In genomic region chr21:15514073-15514946, GRCh38 we compare ENCODE assay signal across 8 cellular contexts.
DNase-seq lines count a peak whose midpoint lies in the region; ATAC-seq and TF ChIP-seq lines count a peak whose summit lies in the region.

No MANE protein-coding gene starts in this region.

- in situ Hi-C loops in GM23248 (cut with MboI), result no loop called here

- H4K8ac ChIP-seq in neuronal stem cell (ENCODE audit: low read depth, low read length), result no peak overlapping the region

- H3K4me3 ChIP-seq in tibial artery (no peak overlapping the region), GM23248 (no peak overlapping the region), neuronal stem cell (ENCODE audit: low read length in 2 of 2) (no peak overlapping the region)

- H4K91ac ChIP-seq in neuronal stem cell (ENCODE audit: low read depth, low read length, poor library complexity), result no peak overlapping the region

- no peak overlapping the region for H3K14ac ChIP-seq in neuronal stem cell (ENCODE audit: low read length)

- H3K4me3 Mint-ChIP-seq in activated CD4-positive, alpha-beta T cell treated with anti-CD3 and anti-CD28 coated beads, Interleukin-2, amount 10 ng/mL, durations not matched to agents 7 days and 5 days, result peak overlapping the region; percentile 1

- H3K18ac ChIP-seq in neuronal stem cell (ENCODE audit: low read length), result no peak overlapping the region

- H2AK5ac ChIP-seq in neuronal stem cell (ENCODE audit: low read depth, low read length), result no peak overlapping the region

- H3K27me3 Mint-ChIP-seq in activated CD4-positive, alpha-beta T cell treated with anti-CD3 and anti-CD28 coated beads, Interleukin-2, amount 10 ng/mL, durations not matched to agents 7 days and 5 days, result no peaks in the 10 kb centered on the region

- intact Hi-C loops in tibial artery (cut with DNase I; ENCODE audit: low total_unique reads), result no loop called here

- no peaks in the 10 kb centered on the region for H3F3A ChIP-seq in GM23248 (ENCODE audit: insufficient read depth)

- H2BK15ac ChIP-seq in neuronal stem cell (ENCODE audit: low read length), result no peak overlapping the region

- H3K9ac ChIP-seq in GM23248 (no peak overlapping the region), neuronal stem cell (ENCODE audit: low read depth, low read length, poor library complexity) (no peak overlapping the region)

- H2AFZ ChIP-seq in GM23248, result no peak overlapping the region
- H2AFZ ChIP-seq in neuronal stem cell (ENCODE audit: low read length), result no peak overlapping the region

- no peaks in the 10 kb centered on the region for H3K9me2 ChIP-seq in GM23248 (ENCODE audit: insufficient read depth)

- H3K79me2 ChIP-seq in GM23248 (ENCODE audit: insufficient read depth), result no peaks in the 10 kb centered on the region

- H3K27me3 ChIP-seq in tibial artery (no peaks in the 10 kb centered on the region), GM23248 (replicated peaks; ENCODE audit: insufficient read depth) (no peaks in the 10 kb centered on the region), neuronal stem cell (ENCODE audit: control insufficient read depth in 3 of 3, insufficient read depth in 3 of 3, low read depth in 1 of 3, low read length in 3 of 3) (no peaks in the 10 kb centered on the region)

- CTCF ChIA-PET in activated CD4-positive, alpha-beta T cell treated with anti-CD3 and anti-CD28 coated beads, Interleukin-2, amount 10 ng/mL, durations not matched to agents 7 days and 5 days (lab: Charles Lee), result no interaction called here

- H3K36me3 Mint-ChIP-seq in activated CD4-positive, alpha-beta T cell treated with anti-CD3 and anti-CD28 coated beads, Interleukin-2, amount 10 ng/mL, durations not matched to agents 7 days and 5 days (ENCODE audit: low read depth), result peaks cover 5% of the 10 kb centered on the region

- no peaks in the 10 kb centered on the region for H4K20me1 ChIP-seq in GM23248 (ENCODE audit: insufficient read depth)

- H3K4me2 ChIP-seq in GM23248 (ENCODE audit: unreplicated experiment) (no peak overlapping the region), neuronal stem cell (ENCODE audit: insufficient read depth, low read length, poor library complexity, severe bottlenecking) (no peak overlapping the region)

- H2BK12ac ChIP-seq in neuronal stem cell (ENCODE audit: low read length), result no peak overlapping the region

- H2BK120ac ChIP-seq in neuronal stem cell (ENCODE audit: low read depth, low read length), result no peak overlapping the region

- H3K4me1 Mint-ChIP-seq in activated CD4-positive, alpha-beta T cell treated with anti-CD3 and anti-CD28 coated beads, Interleukin-2, amount 10 ng/mL, durations not matched to agents 7 days and 5 days, result peaks cover 19% of the 10 kb centered on the region

- POLR2A ChIA-PET in activated CD4-positive, alpha-beta T cell treated with anti-CD3 and anti-CD28 coated beads, Interleukin-2, amount 10 ng/mL, durations not matched to agents 7 days and 5 days (lab: Charles Lee), result no interaction called here

- H3K9me3 ChIP-seq in tibial artery, result no peaks in the 10 kb centered on the region
- no peaks in the 10 kb centered on the region for H3K9me3 ChIP-seq in GM23248 (ENCODE audit: low read depth)
- no peaks in the 10 kb centered on the region for H3K9me3 ChIP-seq in neuronal stem cell (replicated peaks in 1 of 2; ENCODE audit: control insufficient read depth in 2 of 2, insufficient read depth in 1 of 2, low read depth in 1 of 2, low read length in 2 of 2)

- H3K79me1 ChIP-seq in neuronal stem cell (ENCODE audit: low read depth, low read length), result no peaks in the 10 kb centered on the region

- H3K4me1 ChIP-seq in tibial artery (no peaks in the 10 kb centered on the region), GM23248 (ENCODE audit: insufficient read depth) (no peaks in the 10 kb centered on the region), neuronal stem cell (ENCODE audit: control insufficient read depth in 2 of 2, insufficient read depth in 1 of 2, low read depth in 1 of 2, low read length in 2 of 2) (no peaks in the 10 kb centered on the region)

- WGBS in GM23248 (ENCODE audit: low coverage in 1 of 2, low lambda C conversion rate in 2 of 2, missing lambda C conversion rate in 2 of 2), 2 experiments, result 71 to 77% methylated on average over 8 of the region's 8 CpGs
- WGBS in neuronal stem cell (ENCODE audit: extremely low coverage in 2 of 2, insufficient read length in 2 of 2, insufficient replicate concordance in 1 of 2), 2 donors, result no CpG with 5 or more reads among the region's 8 CpGs

- ATAC-seq in GM19372 (IDR thresholded peaks at IDR 0.05; ENCODE audit: low read depth, unreplicated experiment) (peak; percentile 97), HG03378 (IDR thresholded peaks at IDR 0.05; ENCODE audit: unreplicated experiment) (peak; percentile 98)

- TF ChIP-seq CTCF in tibial artery (IDR thresholded peaks at IDR 0.05), result no peak

- H3K23ac ChIP-seq in neuronal stem cell (ENCODE audit: low read depth, low read length, poor library complexity), result no peak overlapping the region

- peak; percentile 79 for DNase-seq in activated CD4-positive, alpha-beta T cell treated with anti-CD3 and anti-CD28 coated beads, Interleukin-2, amount 10 ng/mL, durations not matched to agents 7 days and 5 days
- DNase-seq in mucosa of gallbladder (ENCODE audit: low spot score), result peak; percentile 21
- DNase-seq in tibial artery, result no peak
- no peak for DNase-seq in GM23248
- no peak for DNase-seq in NCI-H1694 treated with DMSO at 0.1 percent for 48 hours (lab: John Stamatoyannopoulos, UW)
- no peak for DNase-seq in neuronal stem cell (ENCODE audit: low spot score)

- H2BK5ac ChIP-seq in neuronal stem cell (ENCODE audit: low read length), result no peak overlapping the region

- H3K4ac ChIP-seq in neuronal stem cell (ENCODE audit: low read length), result no peak overlapping the region

- H3K36me3 ChIP-seq in tibial artery, result no peaks in the 10 kb centered on the region
- no peaks in the 10 kb centered on the region for H3K36me3 ChIP-seq in GM23248 (ENCODE audit: low read depth)
- H3K36me3 ChIP-seq in neuronal stem cell (replicated peaks in 1 of 2; ENCODE audit: control insufficient read depth in 2 of 2, insufficient read depth in 2 of 2, low read length in 2 of 2), result no peaks in the 10 kb centered on the region

- peaks cover 5% of the 10 kb centered on the region for H3K9me3 Mint-ChIP-seq in activated CD4-positive, alpha-beta T cell treated with anti-CD3 and anti-CD28 coated beads, Interleukin-2, amount 10 ng/mL, durations not matched to agents 7 days and 5 days

- H3K27ac ChIP-seq in tibial artery (no peak overlapping the region), GM23248 (no peak overlapping the region), neuronal stem cell (replicated peaks; ENCODE audit: low read length) (no peak overlapping the region)

- peak overlapping the region; percentile 84 for H3K27ac Mint-ChIP-seq in activated CD4-positive, alpha-beta T cell treated with anti-CD3 and anti-CD28 coated beads, Interleukin-2, amount 10 ng/mL, durations not matched to agents 7 days and 5 days

Comparison
In these comparisons a context has a peak if more than half of its experiments do, and no peak if none do; other contexts are left out.
1. DNase-seq: peak in activated CD4-positive, alpha-beta T cell treated with anti-CD3 and anti-CD28 coated beads, Interleukin-2, amount 10 ng/mL, durations not matched to agents 7 days and 5 days (single experiment) and mucosa of gallbladder (single experiment); none in tibial artery (0 of 2), GM23248 (single experiment), NCI-H1694 treated with DMSO at 0.1 percent for 48 hours (single experiment) and neuronal stem cell (single experiment).